Comparison of ENCODE assay signal across 8 cellular contexts in genomic region chr3:72996473-72997333, GRCh38. TPM values are rescaled to one million over a fixed set of nuclear protein-coding genes. Genes with fewer than 3 reads are reported as not detected.
DNase-seq lines count a peak whose midpoint lies in the region; ATAC-seq and TF ChIP-seq lines count a peak whose summit lies in the region.

TSS of gene PPP4R2 (plus strand) at chr3:72996811. CDS start at chr3:72997038, 227 bp downstream.

- POLR2A ChIA-PET in BJ (lab: Charles Lee), result no interaction called here

- H3K36me3 ChIP-seq in BJ (ENCODE audit: control insufficient read depth, insufficient read depth, low read length) (peaks cover 2% of the 10 kb centered on the region; the same call in 1 of the 2 replicates), liver (ENCODE audit: control insufficient read depth in 4 of 4, insufficient read depth in 3 of 4, low read depth in 1 of 4, low read length in 3 of 4) (peaks cover 0 to 8% (median 3%) of the 10 kb centered on the region in 4 donors)

- H3K27me3 ChIP-seq in BJ (ENCODE audit: control insufficient read depth, insufficient read depth, low read length) (no peaks in the 10 kb centered on the region), liver (ENCODE audit: control insufficient read depth in 4 of 4, insufficient read depth in 4 of 4, low read length in 3 of 4) (no peaks in the 10 kb centered on the region)

- CTCF ChIA-PET in BJ (lab: Yijun Ruan, JAX), result interaction anchor here (0.6 to 1.6 kb wide), 6 partner anchors 56 to 146 kb away, joined by 3 to 6 read pairs (median 4); partner anchors contain the start of gene GXYLT2

- H3K27me3 Mint-ChIP-seq in dendritic cell treated with granulocyte-macrophage colony-stimulating factor and Interleukin-4, amounts not matched to agents 40 ng/mL and 50 ng/mL, for 4 days, result no peaks in the 10 kb centered on the region

- 1% methylated on average over 75 of the region's 75 CpGs for WGBS in liver

- H3K27ac ChIP-seq in liver (ENCODE audit: low read depth in 1 of 2, low read length in 2 of 2), result peak within 1 kb of the TSS; percentile 64 to 97

- H3K4me1 ChIP-seq in liver (ENCODE audit: control insufficient read depth in 4 of 4, insufficient read depth in 4 of 4, low read length in 3 of 4), result peaks cover 0 to 37% (median 33%) of the 10 kb centered on the region in 4 donors

- DNase-seq in BJ (ENCODE audit: low read depth), result peak; percentile 33
- DNase-seq in NCI-H526 treated with DMSO at 0.1 percent for 48 hours (lab: John Stamatoyannopoulos, UW), result peak; percentile 47
- peak; percentile 83 for DNase-seq in activated CD4-positive, alpha-beta T cell treated with anti-CD3 and anti-CD28 coated beads, Interleukin-2, amount 50 U/mL, for 24 hours (ENCODE audit: low read depth in 1 of 2, low spot score in 1 of 2)
- DNase-seq in stimulated activated CD4-positive, alpha-beta T cell treated with anti-CD3 and anti-CD28 coated beads, Interleukin-4, amount 100 ng/mL, for 24 hours, result peak; percentile 89

- peaks cover 34% of the 10 kb centered on the region for H3K4me1 Mint-ChIP-seq in dendritic cell treated with granulocyte-macrophage colony-stimulating factor and Interleukin-4, amounts not matched to agents 40 ng/mL and 50 ng/mL, for 4 days (ENCODE audit: low read depth)

- H3K36me3 Mint-ChIP-seq in dendritic cell treated with granulocyte-macrophage colony-stimulating factor and Interleukin-4, amounts not matched to agents 40 ng/mL and 50 ng/mL, for 4 days (ENCODE audit: low read depth), result peaks cover 41% of the 10 kb centered on the region

- H3K4me3 Mint-ChIP-seq in dendritic cell treated with granulocyte-macrophage colony-stimulating factor and Interleukin-4, amounts not matched to agents 40 ng/mL and 50 ng/mL, for 4 days, result peak within 1 kb of the TSS; percentile 86

- peak within 1 kb of the TSS; percentile 93 for H3K27ac Mint-ChIP-seq in dendritic cell treated with granulocyte-macrophage colony-stimulating factor and Interleukin-4, amounts not matched to agents 40 ng/mL and 50 ng/mL, for 4 days

- H3K9me3 Mint-ChIP-seq in dendritic cell treated with granulocyte-macrophage colony-stimulating factor and Interleukin-4, amounts not matched to agents 40 ng/mL and 50 ng/mL, for 4 days, result no peaks in the 10 kb centered on the region

- H3K9ac ChIP-seq in liver (ENCODE audit: low read depth in 1 of 2, low read length in 2 of 2), result peak within 1 kb of the TSS; percentile 79 to 87

- no peaks in the 10 kb centered on the region for H3K9me3 ChIP-seq in liver (ENCODE audit: control insufficient read depth in 4 of 4, low read length in 3 of 4)

- H3K4me3 ChIP-seq in BJ (ENCODE audit: low read depth, low read length) (peak within 1 kb of the TSS; percentile 95), liver (ENCODE audit: low read depth in 1 of 3, low read length in 3 of 3) (peak within 1 kb of the TSS; percentile 76 to 97 (median 94))

- peak; percentile 89 for ATAC-seq in GM19043 (IDR thresholded peaks at IDR 0.05; ENCODE audit: low read depth, unreplicated experiment)
- peak; percentile 86 for ATAC-seq in HG03354 (IDR thresholded peaks at IDR 0.05; ENCODE audit: poor library complexity, severe bottlenecking, unreplicated experiment)

- TF ChIP-seq CTCF in BJ (IDR thresholded peaks at IDR 0.05; ENCODE audit: insufficient read depth, low read depth, low read length) (peak; percentile 15; the same call in 1 of the 2 replicates), liver (IDR thresholded peaks at IDR 0.05; ENCODE audit: low read depth, low read length, missing input control) (no peak)

- intact Hi-C loops in dendritic cell treated with granulocyte-macrophage colony-stimulating factor and Interleukin-4, amounts not matched to agents 40 ng/mL and 50 ng/mL, for 4 days (cut with micrococcal nuclease), result loop anchor here (2.0 kb wide), 1 partner anchor 58 kb away; no protein-coding TSS in a partner anchor

- TF ChIP-seq RAD21 in liver (IDR thresholded peaks at IDR 0.05), result no peak

TF ChIP-seq in liver, 16 proteins besides CTCF, POLR2A, EP300 and RAD21:
- TF ChIP-seq EGR1 (IDR thresholded peaks at IDR 0.05; ENCODE audit: low read depth in 2 of 2) (no peak), ATF3 (IDR thresholded peaks at IDR 0.05) (no peak), YY1 (IDR thresholded peaks at IDR 0.05) (peak; percentile 80), RXRA (IDR thresholded peaks at IDR 0.05) (no peak), FOXA2 (IDR thresholded peaks at IDR 0.05) (no peak), NR2F2 (IDR thresholded peaks at IDR 0.05) (no peak)

RNA-seq across cellular contexts. Expression of gene PPP4R2, which starts in this region (rescaled TPM):
- polyA plus RNA-seq in BJ (2011; rRNA removed) (9.8 and 30.2 TPM in 2 replicates), liver (10 to 100 TPM; 12.2 to 34.5 TPM)
- polyA minus RNA-seq in BJ (2011; rRNA and poly(A)+ RNA removed), result 4.4 and 8.5 TPM in 2 replicates
- total RNA-seq in liver, result 10 to 100 TPM; 32.9 to 35.9 TPM

Comparison
In these comparisons a context has a peak if more than half of its experiments do, and no peak if none do; other contexts are left out.
1. Peak in every context shown above with its lines: DNase-seq, ATAC-seq, H3K4me3 ChIP-seq and H3K27ac ChIP-seq.
2. DNase-seq: peak in every context shown above with its lines; median percentile 89 in stimulated activated CD4-positive, alpha-beta T cell treated with anti-CD3 and anti-CD28 coated beads, Interleukin-4, amount 100 ng/mL, for 24 hours; 83 in activated CD4-positive, alpha-beta T cell treated with anti-CD3 and anti-CD28 coated beads, Interleukin-2, amount 50 U/mL, for 24 hours; 47 in NCI-H526 treated with DMSO at 0.1 percent for 48 hours; 33 in BJ.